In genomic region chr1:158113759-158114127, GRCh38 we compare ENCODE assay signal across 9 cellular contexts.
DNase-seq lines count a peak whose midpoint lies in the region; ATAC-seq and TF ChIP-seq lines count a peak whose summit lies in the region.
"Had no signal": no experiment of that assay in that cellular context is flagged by ENCODE, and none has a peak within 500 bp of the region (broad histone marks: within the 10 kb centered on the region; RNA-seq: fewer than 3 reads in every experiment).

No MANE protein-coding gene starts in this region.

- peaks cover 44% of the 10 kb centered on the region for H3K27me3 Mint-ChIP-seq in activated CD8-positive, alpha-beta T cell treated with anti-CD3 and anti-CD28 coated beads for 36 hours

- H3K27ac ChIP-seq in HL-60 (replicated peaks) (no peak overlapping the region), smooth muscle cell (ENCODE audit: low read depth) (no peak overlapping the region), foreskin keratinocyte (no peak overlapping the region)

- TF ChIP-seq CTCF in HL-60 (IDR thresholded peaks at IDR 0.05; ENCODE audit: insufficient read depth, low read length) = no peak
- TF ChIP-seq CTCF in activated CD8-positive, alpha-beta T cell treated with anti-CD3 and anti-CD28 coated beads for 36 hours (IDR thresholded peaks at IDR 0.05) = peak; percentile 0
- TF ChIP-seq CTCF in smooth muscle cell (IDR thresholded peaks at IDR 0.05; ENCODE audit: borderline replicate concordance, insufficient read depth, poor library complexity, severe bottlenecking) = no peak
- no peak for TF ChIP-seq CTCF in foreskin keratinocyte (conservative IDR thresholded peaks at IDR 0.05)

- peaks cover 26% of the 10 kb centered on the region for H3K27me3 ChIP-seq in HL-60 (ENCODE audit: insufficient read depth, poor library complexity, severe bottlenecking)
- H3K27me3 ChIP-seq in smooth muscle cell (ENCODE audit: low read depth) = peaks cover 8% of the 10 kb centered on the region
- H3K27me3 ChIP-seq in foreskin keratinocyte = no peaks in the 10 kb centered on the region

- ATAC-seq in activated CD8-positive, alpha-beta T cell treated with anti-CD3 and anti-CD28 coated beads for 36 hours = no peak
- ATAC-seq in HG02884 (IDR thresholded peaks at IDR 0.05; ENCODE audit: unreplicated experiment) (no peak), foreskin keratinocyte (no peak)

- DNase-seq in HL-60 (ENCODE audit: low read depth in 1 of 2, low spot score in 1 of 2) = no peak
- no peak for DNase-seq in activated CD8-positive, alpha-beta T cell treated with anti-CD3 and anti-CD28 coated beads for 36 hours
- no peak for DNase-seq in smooth muscle cell (lab: John Stamatoyannopoulos, UW; ENCODE audit: unreplicated experiment)
- no peak for DNase-seq in 8988T
- no peak for DNase-seq in foreskin keratinocyte
- no peak for DNase-seq in midbrain (lab: John Stamatoyannopoulos, UW)
- DNase-seq: SIG-M5 had no signal

- POLR2A ChIA-PET in activated CD8-positive, alpha-beta T cell treated with anti-CD3 and anti-CD28 coated beads for 36 hours (lab: Charles Lee) = no interaction called here

- H3K79me2 ChIP-seq in smooth muscle cell (ENCODE audit: low read depth) = no peaks in the 10 kb centered on the region

- H3K4me1 Mint-ChIP-seq in activated CD8-positive, alpha-beta T cell treated with anti-CD3 and anti-CD28 coated beads for 36 hours (ENCODE audit: low read depth) = peaks cover 13% of the 10 kb centered on the region

- H3K4me1 ChIP-seq in smooth muscle cell (ENCODE audit: low read depth) = peaks cover 9% of the 10 kb centered on the region
- no peaks in the 10 kb centered on the region for H3K4me1 ChIP-seq in foreskin keratinocyte

- peak overlapping the region; percentile 90 for H3K4me2 ChIP-seq in smooth muscle cell

- H3F3A ChIP-seq in smooth muscle cell (ENCODE audit: low read depth) = no peaks in the 10 kb centered on the region

- H3K4me3 Mint-ChIP-seq in activated CD8-positive, alpha-beta T cell treated with anti-CD3 and anti-CD28 coated beads for 36 hours = peak overlapping the region; percentile 62

- peaks cover 2% of the 10 kb centered on the region for H3K9me3 ChIP-seq in iPS-18c (ENCODE audit: control insufficient read depth, insufficient read depth, low read length)
- H3K9me3 ChIP-seq in smooth muscle cell (replicated peaks; ENCODE audit: low read depth) = no peaks in the 10 kb centered on the region

- H3K4me3 ChIP-seq in HL-60 (replicated peaks; ENCODE audit: insufficient read depth, low read length) (peak overlapping the region; percentile 8), iPS-18c (ENCODE audit: insufficient read depth, low read depth, low read length) (peak overlapping the region; percentile 63; the same call in 1 of the 2 replicates), smooth muscle cell (peak overlapping the region; percentile 64)

- intact Hi-C loops in activated CD8-positive, alpha-beta T cell treated with anti-CD3 and anti-CD28 coated beads for 36 hours (cut with micrococcal nuclease) = no loop called here

- no peaks in the 10 kb centered on the region for H3K36me3 ChIP-seq in smooth muscle cell (ENCODE audit: low read depth)

- CTCF ChIA-PET in activated CD8-positive, alpha-beta T cell treated with anti-CD3 and anti-CD28 coated beads for 36 hours (lab: Charles Lee) = interaction anchor here (0.7 to 15.7 kb wide), 8 partner anchors 9 to 152 kb away, joined by 3 to 145 read pairs (median 4); no protein-coding TSS in a partner anchor

- no peaks in the 10 kb centered on the region for H3K36me3 Mint-ChIP-seq in activated CD8-positive, alpha-beta T cell treated with anti-CD3 and anti-CD28 coated beads for 36 hours (ENCODE audit: low read depth)

- H2AFZ ChIP-seq in smooth muscle cell (ENCODE audit: low read depth) = no peak overlapping the region

- 37% methylated on average over 8 of the region's 8 CpGs for WGBS in smooth muscle cell (ENCODE audit: low lambda C conversion rate)

- no peak overlapping the region for H3K27ac Mint-ChIP-seq in activated CD8-positive, alpha-beta T cell treated with anti-CD3 and anti-CD28 coated beads for 36 hours

- H3K9me3 Mint-ChIP-seq in activated CD8-positive, alpha-beta T cell treated with anti-CD3 and anti-CD28 coated beads for 36 hours = no peaks in the 10 kb centered on the region

- H4K20me1 ChIP-seq in smooth muscle cell (ENCODE audit: low read depth) = no peaks in the 10 kb centered on the region

- no peak overlapping the region for H3K9ac ChIP-seq in smooth muscle cell (ENCODE audit: low read depth)

Comparison
In these comparisons a context has a peak if more than half of its experiments do, and no peak if none do; other contexts are left out.
1. H3K4me3 ChIP-seq: peak in every context shown above with its lines; median percentile 64 in smooth muscle cell; 63 in iPS-18c; 8 in HL-60.